In genomic region chr3:135973846-135974245, GRCh38 we compare ENCODE assay signal across 17 cellular contexts.
"Had no signal": no experiment of that assay in that cellular context is flagged by ENCODE, and none has a peak within 500 bp of the region (broad histone marks: within the 10 kb centered on the region; RNA-seq: fewer than 3 reads in every experiment).

No MANE protein-coding gene starts in this region.

- H3K9me3 ChIP-seq: transverse colon had no signal

- H3K4me3 ChIP-seq: coronary artery, skin epidermis, transverse colon had no signal

- H3K9me3 Mint-ChIP-seq: activated CD4-positive, alpha-beta T cell treated with anti-CD3 and anti-CD28 coated beads, Interleukin-2, amount 10 ng/mL, durations not matched to agents 7 days and 5 days; activated naive CD4-positive, alpha-beta T cell treated with anti-CD3 and anti-CD28 coated beads for 36 hours; activated T-helper 17 cell treated with anti-CD3 and anti-CD28 coated beads, Interleukin-2, amount 50 U/mL, for 72 hours; stimulated activated effector memory CD8-positive, alpha-beta T cell treated with anti-CD3 and anti-CD28 coated beads, Interleukin-12 subunit alpha, Interleukin-12 subunit beta, amount 100 ng/mL, for 72 hours had no signal

- H3K36me3 ChIP-seq: transverse colon had no signal

- H3K36me3 Mint-ChIP-seq: stimulated activated effector memory CD8-positive, alpha-beta T cell treated with anti-CD3 and anti-CD28 coated beads, Interleukin-12 subunit alpha, Interleukin-12 subunit beta, amount 100 ng/mL, for 72 hours had no signal

- H3K4me3 Mint-ChIP-seq: activated CD4-positive, alpha-beta T cell treated with anti-CD3 and anti-CD28 coated beads, Interleukin-2, amount 10 ng/mL, durations not matched to agents 7 days and 5 days; activated naive CD4-positive, alpha-beta T cell treated with anti-CD3 and anti-CD28 coated beads for 36 hours; activated T-helper 17 cell treated with anti-CD3 and anti-CD28 coated beads, Interleukin-2, amount 50 U/mL, for 72 hours; nephron; stimulated activated effector memory CD8-positive, alpha-beta T cell treated with anti-CD3 and anti-CD28 coated beads, Interleukin-12 subunit alpha, Interleukin-12 subunit beta, amount 100 ng/mL, for 72 hours; T-helper 17 cell had no signal

- H3K27ac Mint-ChIP-seq: activated CD4-positive, alpha-beta T cell treated with anti-CD3 and anti-CD28 coated beads, Interleukin-2, amount 10 ng/mL, durations not matched to agents 7 days and 5 days; activated naive CD4-positive, alpha-beta T cell treated with anti-CD3 and anti-CD28 coated beads for 36 hours; activated T-helper 17 cell treated with anti-CD3 and anti-CD28 coated beads, Interleukin-2, amount 50 U/mL, for 72 hours; stimulated activated effector memory CD8-positive, alpha-beta T cell treated with anti-CD3 and anti-CD28 coated beads, Interleukin-12 subunit alpha, Interleukin-12 subunit beta, amount 100 ng/mL, for 72 hours; T-helper 17 cell had no signal

- FAIRE-seq: TTC549 had no signal

- H3K4me1 Mint-ChIP-seq: activated CD4-positive, alpha-beta T cell treated with anti-CD3 and anti-CD28 coated beads, Interleukin-2, amount 10 ng/mL, durations not matched to agents 7 days and 5 days; activated T-helper 17 cell treated with anti-CD3 and anti-CD28 coated beads, Interleukin-2, amount 50 U/mL, for 72 hours; stimulated activated effector memory CD8-positive, alpha-beta T cell treated with anti-CD3 and anti-CD28 coated beads, Interleukin-12 subunit alpha, Interleukin-12 subunit beta, amount 100 ng/mL, for 72 hours; T-helper 17 cell had no signal

- DNase-seq: activated CD4-positive, alpha-beta T cell treated with anti-CD3 and anti-CD28 coated beads, Interleukin-2, amount 10 ng/mL, durations not matched to agents 7 days and 5 days; activated CD4-positive, CD25-positive, alpha-beta regulatory T cell; activated CD8-positive, alpha-beta memory T cell treated with anti-CD3 and anti-CD28 coated beads for 24 hours; activated naive CD4-positive, alpha-beta T cell treated with anti-CD3 and anti-CD28 coated beads for 36 hours; central memory CD4-positive, alpha-beta T cell; effector CD8-positive, alpha-beta T cell; mammary epithelial cell; retina; T-helper 17 cell; transverse colon had no signal

- H3K27ac ChIP-seq: coronary artery, epithelial cell of prostate had no signal

- H3K27me3 ChIP-seq: transverse colon had no signal

- ATAC-seq: activated T-helper 17 cell treated with anti-CD3 and anti-CD28 coated beads, Interleukin-2, amount 50 U/mL, for 72 hours; stimulated activated effector memory CD8-positive, alpha-beta T cell treated with anti-CD3 and anti-CD28 coated beads, Interleukin-12 subunit alpha, Interleukin-12 subunit beta, amount 100 ng/mL, for 72 hours; T-helper 17 cell had no signal
